Comparison of ENCODE assay signal across 8 cellular contexts in the genomic region with DNA sequence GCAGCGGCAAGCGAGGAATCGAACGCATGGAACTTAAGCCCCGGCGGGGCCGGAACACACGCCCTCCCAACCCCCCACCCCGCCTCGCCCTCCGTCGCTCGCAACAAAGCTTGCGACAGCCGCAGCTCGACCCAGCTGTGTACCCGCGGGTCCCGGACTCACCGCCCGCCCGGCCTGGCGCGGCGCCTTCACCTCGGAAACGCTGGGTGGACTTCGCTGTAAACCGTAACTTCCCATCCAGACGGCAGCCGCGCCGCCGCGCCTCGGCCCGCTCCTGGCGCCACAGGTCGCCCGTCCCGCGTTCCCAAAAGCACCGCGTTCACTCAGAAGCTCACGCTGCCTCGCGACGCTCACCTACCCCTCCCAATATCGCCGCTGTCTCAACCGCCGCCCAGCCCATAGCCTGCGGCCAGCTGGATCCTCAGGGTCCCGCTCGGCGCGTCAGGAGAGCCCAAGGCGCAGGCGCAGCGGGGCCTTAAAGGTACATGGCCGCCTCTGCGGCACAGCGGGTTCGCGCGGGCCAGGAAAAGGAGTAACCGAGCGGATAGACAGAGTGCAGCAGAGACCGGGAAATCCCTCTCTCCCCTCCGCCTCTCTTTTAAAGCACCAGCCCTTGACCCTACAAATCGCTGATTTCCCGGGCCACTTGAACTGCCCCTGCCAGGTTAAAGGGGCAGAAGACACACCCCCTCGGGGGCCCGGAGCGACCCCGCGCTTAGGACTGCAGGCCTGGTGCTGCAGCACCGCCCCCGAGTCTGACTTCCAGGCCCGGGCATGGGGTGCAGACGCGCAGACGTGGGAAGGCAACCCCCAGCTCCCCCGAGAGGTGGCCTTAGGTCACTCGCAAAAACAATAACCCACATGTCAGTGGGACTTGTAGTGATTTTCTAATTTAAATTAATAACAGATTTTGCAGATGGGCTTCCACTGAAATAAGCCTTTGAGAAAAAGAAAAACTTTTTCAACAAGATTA. TPM values are rescaled to one million over a fixed set of nuclear protein-coding genes. Genes with fewer than 3 reads are reported as not detected.
A peak's percentile ranks its signal among the peaks of the same experiment; 100 is the strongest.
DNase-seq lines count a peak whose midpoint lies in the region; ATAC-seq and TF ChIP-seq lines count a peak whose summit lies in the region.
"Not testable (repeated sequence)": the region's sequence is repeated elsewhere in the genome, so short reads cannot be mapped to it uniquely, and the experiment has no call there.

A gene with protein sequence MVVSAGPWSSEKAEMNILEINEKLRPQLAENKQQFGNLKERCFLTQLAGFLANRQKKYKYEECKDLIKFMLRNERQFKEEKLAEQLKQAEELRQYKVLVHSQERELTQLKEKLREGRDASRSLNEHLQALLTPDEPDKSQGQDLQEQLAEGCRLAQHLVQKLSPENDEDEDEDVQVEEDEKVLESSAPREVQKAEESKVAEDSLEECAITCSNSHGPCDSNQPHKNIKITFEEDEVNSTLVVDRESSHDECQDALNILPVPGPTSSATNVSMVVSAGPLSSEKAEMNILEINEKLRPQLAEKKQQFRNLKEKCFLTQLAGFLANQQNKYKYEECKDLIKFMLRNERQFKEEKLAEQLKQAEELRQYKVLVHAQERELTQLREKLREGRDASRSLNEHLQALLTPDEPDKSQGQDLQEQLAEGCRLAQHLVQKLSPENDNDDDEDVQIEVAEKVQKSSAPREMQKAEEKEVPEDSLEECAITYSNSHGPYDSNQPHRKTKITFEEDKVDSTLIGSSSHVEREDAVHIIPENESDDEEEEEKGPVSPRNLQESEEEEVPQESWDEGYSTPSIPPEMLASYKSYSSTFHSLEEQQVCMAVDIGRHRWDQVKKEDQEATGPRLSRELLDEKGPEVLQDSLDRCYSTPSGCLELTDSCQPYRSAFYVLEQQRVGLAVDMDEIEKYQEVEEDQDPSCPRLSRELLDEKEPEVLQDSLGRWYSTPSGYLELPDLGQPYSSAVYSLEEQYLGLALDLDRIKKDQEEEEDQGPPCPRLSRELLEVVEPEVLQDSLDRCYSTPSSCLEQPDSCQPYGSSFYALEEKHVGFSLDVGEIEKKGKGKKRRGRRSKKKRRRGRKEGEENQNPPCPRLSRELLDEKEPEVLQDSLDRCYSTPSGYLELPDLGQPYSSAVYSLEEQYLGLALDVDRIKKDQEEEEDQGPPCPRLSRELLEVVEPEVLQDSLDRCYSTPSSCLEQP (N-terminal part only) (minus strand): TSS at position 443 of the 973 bp plus-strand sequence. CDS start 21,412 bp downstream, outside the sequence.

- ATAC-seq in GM21737 (IDR thresholded peaks at IDR 0.05; ENCODE audit: unreplicated experiment): peak; percentile 94

- TF ChIP-seq CTCF in fibroblast of pulmonary artery (IDR thresholded peaks at IDR 0.05; ENCODE audit: low read length, missing control alignments); nephron (IDR thresholded peaks at IDR 0.05; ENCODE audit: unreplicated experiment in 3 of 3): not testable (repeated sequence)

- H3K4me3 Mint-ChIP-seq in nephron: peak within 1 kb of the TSS; percentile 93 to 99 (median 98)

- not testable (repeated sequence) for H3K4me1 ChIP-seq in SJSA1 (replicated peaks)

- not testable (repeated sequence) for H3K4me1 Mint-ChIP-seq in nephron

- not testable (repeated sequence) for H3K27me3 ChIP-seq in SJSA1 (replicated peaks)

- peak; percentile 29 for DNase-seq in DMS114 treated with DMSO at 0.1 percent for 48 hours (lab: John Stamatoyannopoulos, UW; ENCODE audit: unreplicated experiment)
- DNase-seq in HUDEP-2 (lab: John Stamatoyannopoulos, UW; ENCODE audit: unreplicated experiment in 76 of 76): peak in 46 of 76 experiments; percentile 1 to 54 (median 26)
- DNase-seq in SJSA1 (ENCODE audit: low read depth in 1 of 2, low spot score in 2 of 2): peak; percentile 59 to 61
- DNase-seq in activated effector memory CD4-positive, alpha-beta T cell treated with anti-CD3 and anti-CD28 coated beads, Interleukin-2, amount 50 U/mL, for 16 hours: peak; percentile 83
- DNase-seq in fibroblast of pulmonary artery (ENCODE audit: low read depth): peak; percentile 58
- peak; percentile 11 to 23 for DNase-seq in stimulated activated CD8-positive, alpha-beta memory T cell treated with anti-CD3 and anti-CD28 coated beads, Interleukin-7, amount 100 ng/mL, for 48 hours (ENCODE audit: extremely low read depth in 1 of 2, low read depth in 1 of 2)

- H3K9me3 Mint-ChIP-seq in nephron: not testable (repeated sequence)

- H3K9me3 ChIP-seq in SJSA1 (replicated peaks): not testable (repeated sequence)

- not testable (repeated sequence) for H3K27me3 Mint-ChIP-seq in nephron (ENCODE audit: low read depth)

- peak within 1 kb of the TSS; percentile 62; the same call in 1 of the 2 replicates for H3K27ac ChIP-seq in SJSA1

- H3K27ac Mint-ChIP-seq in nephron: peak within 1 kb of the TSS; percentile 95 to 97 (median 96)

- H3K36me3 Mint-ChIP-seq in nephron (ENCODE audit: low read depth): not testable (repeated sequence)

- H3K4me3 ChIP-seq in SJSA1 (peak within 1 kb of the TSS; percentile 54), fibroblast of pulmonary artery (replicated peaks; ENCODE audit: low read depth, low read length) (peak within 1 kb of the TSS; percentile 56)

- not testable (repeated sequence) for H3K36me3 ChIP-seq in SJSA1

RNA-seq across cellular contexts. Expression of the gene that starts here (rescaled TPM):
- 13.5 and 18.3 TPM in 2 replicates for total RNA-seq in SJSA1 (2014; rRNA removed; shearing (Covaris generic))

Comparison
In these comparisons a context has a peak if more than half of its experiments do, and no peak if none do; other contexts are left out.
1. Peak in every context shown above with its lines: DNase-seq, ATAC-seq, H3K4me3 ChIP-seq and H3K27ac ChIP-seq.
2. DNase-seq: peak in every context shown above with its lines; median percentile 83 in activated effector memory CD4-positive, alpha-beta T cell treated with anti-CD3 and anti-CD28 coated beads, Interleukin-2, amount 50 U/mL, for 16 hours; 60 in SJSA1; 58 in fibroblast of pulmonary artery; 29 in DMS114 treated with DMSO at 0.1 percent for 48 hours; 26 in HUDEP-2; 17 in stimulated activated CD8-positive, alpha-beta memory T cell treated with anti-CD3 and anti-CD28 coated beads, Interleukin-7, amount 100 ng/mL, for 48 hours.